In the genomic region with DNA sequence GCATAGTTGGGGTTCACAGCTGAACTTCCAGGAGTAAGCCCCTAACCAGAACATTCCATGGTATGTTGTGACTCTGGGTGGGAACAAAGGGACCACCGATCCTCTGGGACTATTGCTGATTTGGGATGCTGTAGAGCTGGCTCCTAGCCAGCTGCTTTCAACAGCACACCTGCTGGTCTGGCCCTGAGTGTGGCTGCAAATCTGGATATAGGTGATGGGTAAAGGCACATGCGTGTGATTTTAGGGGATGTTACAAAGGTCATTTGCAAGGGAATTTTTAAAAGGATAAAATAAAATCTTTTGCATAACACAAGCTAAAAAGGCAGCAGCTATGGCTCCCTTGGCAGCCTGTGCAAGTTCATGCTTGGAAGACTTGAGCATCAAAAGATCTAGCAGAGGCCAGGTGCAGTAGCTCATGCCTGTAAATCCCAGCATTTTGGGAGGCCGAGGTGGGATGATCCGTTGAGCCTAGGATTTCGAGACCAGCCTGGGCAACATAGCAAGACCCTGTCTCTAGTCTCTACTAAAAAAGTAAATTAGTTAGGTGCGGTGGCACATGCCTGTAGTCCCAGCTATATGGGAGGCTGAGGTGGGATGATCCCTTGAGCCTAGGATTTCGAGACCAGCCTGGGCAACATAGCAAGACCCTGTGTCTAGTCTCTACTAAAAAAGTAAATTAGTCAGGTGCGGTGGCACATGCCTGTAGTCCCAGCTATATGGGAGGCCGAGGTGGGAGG, we compare ENCODE assay signal across 4 cellular contexts.
TF ChIP-seq lines count a peak whose summit lies in the region.

No MANE protein-coding gene starts in this region.

TF ChIP-seq in IMR-90, 13 proteins besides CTCF, POLR2A, EP300 and RAD21:
- TF ChIP-seq MXI1 (IDR thresholded peaks at IDR 0.05; ENCODE audit: borderline replicate concordance, low read depth, low read length) (no peak), BHLHE40 (IDR thresholded peaks at IDR 0.05; ENCODE audit: low read depth, low read length) (no peak), SMC3 (IDR thresholded peaks at IDR 0.05; ENCODE audit: low read depth, low read length) (no peak)
- TF ChIP-seq, protein P1, sequence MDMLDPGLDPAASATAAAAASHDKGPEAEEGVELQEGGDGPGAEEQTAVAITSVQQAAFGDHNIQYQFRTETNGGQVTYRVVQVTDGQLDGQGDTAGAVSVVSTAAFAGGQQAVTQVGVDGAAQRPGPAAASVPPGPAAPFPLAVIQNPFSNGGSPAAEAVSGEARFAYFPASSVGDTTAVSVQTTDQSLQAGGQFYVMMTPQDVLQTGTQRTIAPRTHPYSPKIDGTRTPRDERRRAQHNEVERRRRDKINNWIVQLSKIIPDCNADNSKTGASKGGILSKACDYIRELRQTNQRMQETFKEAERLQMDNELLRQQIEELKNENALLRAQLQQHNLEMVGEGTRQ (IDR thresholded peaks at IDR 0.05; ENCODE audit: low read depth, low read length): no peak
- TF ChIP-seq, protein P2, sequence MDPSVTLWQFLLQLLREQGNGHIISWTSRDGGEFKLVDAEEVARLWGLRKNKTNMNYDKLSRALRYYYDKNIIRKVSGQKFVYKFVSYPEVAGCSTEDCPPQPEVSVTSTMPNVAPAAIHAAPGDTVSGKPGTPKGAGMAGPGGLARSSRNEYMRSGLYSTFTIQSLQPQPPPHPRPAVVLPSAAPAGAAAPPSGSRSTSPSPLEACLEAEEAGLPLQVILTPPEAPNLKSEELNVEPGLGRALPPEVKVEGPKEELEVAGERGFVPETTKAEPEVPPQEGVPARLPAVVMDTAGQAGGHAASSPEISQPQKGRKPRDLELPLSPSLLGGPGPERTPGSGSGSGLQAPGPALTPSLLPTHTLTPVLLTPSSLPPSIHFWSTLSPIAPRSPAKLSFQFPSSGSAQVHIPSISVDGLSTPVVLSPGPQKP (IDR thresholded peaks at IDR 0.05; ENCODE audit: borderline replicate concordance, low read depth, low read length): no peak

TF ChIP-seq in endothelial cell of umbilical vein, 7 proteins besides CTCF, POLR2A, EP300 and RAD21:
- TF ChIP-seq POLR2AphosphoS5 (IDR thresholded peaks at IDR 0.05; ENCODE audit: insufficient read depth, low read depth, low read length) (no peak), JUN (IDR thresholded peaks at IDR 0.05; ENCODE audit: borderline replicate concordance, insufficient read depth, insufficient read length, low read depth) (no peak)

TF ChIP-seq in neural cell, 6 proteins besides CTCF, POLR2A, EP300 and RAD21:
- no peak for TF ChIP-seq EZH2 (IDR thresholded peaks at IDR 0.05; ENCODE audit: borderline replicate concordance, insufficient read depth, low read length, poor library complexity, severe bottlenecking)
- TF ChIP-seq MXI1 (conservative IDR thresholded peaks at IDR 0.05; ENCODE audit: poor library complexity, severe bottlenecking): no peak
- no peak for TF ChIP-seq SMC3 (conservative IDR thresholded peaks at IDR 0.05; ENCODE audit: poor library complexity)
- TF ChIP-seq, protein P3, sequence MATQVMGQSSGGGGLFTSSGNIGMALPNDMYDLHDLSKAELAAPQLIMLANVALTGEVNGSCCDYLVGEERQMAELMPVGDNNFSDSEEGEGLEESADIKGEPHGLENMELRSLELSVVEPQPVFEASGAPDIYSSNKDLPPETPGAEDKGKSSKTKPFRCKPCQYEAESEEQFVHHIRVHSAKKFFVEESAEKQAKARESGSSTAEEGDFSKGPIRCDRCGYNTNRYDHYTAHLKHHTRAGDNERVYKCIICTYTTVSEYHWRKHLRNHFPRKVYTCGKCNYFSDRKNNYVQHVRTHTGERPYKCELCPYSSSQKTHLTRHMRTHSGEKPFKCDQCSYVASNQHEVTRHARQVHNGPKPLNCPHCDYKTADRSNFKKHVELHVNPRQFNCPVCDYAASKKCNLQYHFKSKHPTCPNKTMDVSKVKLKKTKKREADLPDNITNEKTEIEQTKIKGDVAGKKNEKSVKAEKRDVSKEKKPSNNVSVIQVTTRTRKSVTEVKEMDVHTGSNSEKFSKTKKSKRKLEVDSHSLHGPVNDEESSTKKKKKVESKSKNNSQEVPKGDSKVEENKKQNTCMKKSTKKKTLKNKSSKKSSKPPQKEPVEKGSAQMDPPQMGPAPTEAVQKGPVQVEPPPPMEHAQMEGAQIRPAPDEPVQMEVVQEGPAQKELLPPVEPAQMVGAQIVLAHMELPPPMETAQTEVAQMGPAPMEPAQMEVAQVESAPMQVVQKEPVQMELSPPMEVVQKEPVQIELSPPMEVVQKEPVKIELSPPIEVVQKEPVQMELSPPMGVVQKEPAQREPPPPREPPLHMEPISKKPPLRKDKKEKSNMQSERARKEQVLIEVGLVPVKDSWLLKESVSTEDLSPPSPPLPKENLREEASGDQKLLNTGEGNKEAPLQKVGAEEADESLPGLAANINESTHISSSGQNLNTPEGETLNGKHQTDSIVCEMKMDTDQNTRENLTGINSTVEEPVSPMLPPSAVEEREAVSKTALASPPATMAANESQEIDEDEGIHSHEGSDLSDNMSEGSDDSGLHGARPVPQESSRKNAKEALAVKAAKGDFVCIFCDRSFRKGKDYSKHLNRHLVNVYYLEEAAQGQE (IDR thresholded peaks at IDR 0.05; ENCODE audit: borderline replicate concordance): no peak
- no peak for TF ChIP-seq POLR2AphosphoS5 (IDR thresholded peaks at IDR 0.05)
- TF ChIP-seq TAF1 (IDR thresholded peaks at IDR 0.05; ENCODE audit: low read depth): no peak

TF ChIP-seq in HEK293T, 16 proteins besides CTCF, POLR2A, EP300 and RAD21:
- TF ChIP-seq, protein P4, sequence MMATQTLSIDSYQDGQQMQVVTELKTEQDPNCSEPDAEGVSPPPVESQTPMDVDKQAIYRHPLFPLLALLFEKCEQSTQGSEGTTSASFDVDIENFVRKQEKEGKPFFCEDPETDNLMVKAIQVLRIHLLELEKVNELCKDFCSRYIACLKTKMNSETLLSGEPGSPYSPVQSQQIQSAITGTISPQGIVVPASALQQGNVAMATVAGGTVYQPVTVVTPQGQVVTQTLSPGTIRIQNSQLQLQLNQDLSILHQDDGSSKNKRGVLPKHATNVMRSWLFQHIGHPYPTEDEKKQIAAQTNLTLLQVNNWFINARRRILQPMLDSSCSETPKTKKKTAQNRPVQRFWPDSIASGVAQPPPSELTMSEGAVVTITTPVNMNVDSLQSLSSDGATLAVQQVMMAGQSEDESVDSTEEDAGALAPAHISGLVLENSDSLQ (IDR thresholded peaks at IDR 0.05): no peak
- TF ChIP-seq ARNT (IDR thresholded peaks at IDR 0.05): no peak
- TF ChIP-seq ZNF384 (IDR thresholded peaks at IDR 0.05): no peak
- TF ChIP-seq TARDBP (IDR thresholded peaks at IDR 0.05): no peak
- no peak for TF ChIP-seq SUZ12 (IDR thresholded peaks at IDR 0.05)
- TF ChIP-seq FOXM1 (IDR thresholded peaks at IDR 0.05; ENCODE audit: borderline replicate concordance): no peak
- no peak for TF ChIP-seq SP1 (IDR thresholded peaks at IDR 0.05)
- TF ChIP-seq CTBP1 (IDR thresholded peaks at IDR 0.05; ENCODE audit: borderline replicate concordance): no peak
- TF ChIP-seq FOXA1 (IDR thresholded peaks at IDR 0.05): no peak
- TF ChIP-seq HDGF (IDR thresholded peaks at IDR 0.05; ENCODE audit: borderline replicate concordance): no peak
- no peak for TF ChIP-seq BHLHE40 (IDR thresholded peaks at IDR 0.05; ENCODE audit: borderline replicate concordance)
- TF ChIP-seq LEF1 (IDR thresholded peaks at IDR 0.05; ENCODE audit: borderline replicate concordance): no peak
- no peak for TF ChIP-seq FOXK2 (IDR thresholded peaks at IDR 0.05)
- TF ChIP-seq ELF4 (IDR thresholded peaks at IDR 0.05): no peak
- no peak for TF ChIP-seq NFRKB (IDR thresholded peaks at IDR 0.05)
- TF ChIP-seq L3MBTL2 (conservative IDR thresholded peaks at IDR 0.05): no peak
TF ChIP-seq in HEK293T: peak in this region for 0.
